ENCODE assay signal across 8 cellular contexts in genomic region chr17:75250009-75250471, GRCh38. TPM values are rescaled to one million over a fixed set of nuclear protein-coding genes. Genes with fewer than 3 reads are reported as not detected.
A peak's percentile ranks its signal among the peaks of the same experiment; 100 is the strongest.
DNase-seq lines count a peak whose midpoint lies in the region; ATAC-seq lines count a peak whose summit lies in the region.

No MANE protein-coding gene starts in this region.

- no peak overlapping the region for H3K27ac ChIP-seq in SJCRH30

- H3K27me3 ChIP-seq in SJCRH30, result no peaks in the 10 kb centered on the region

- H3K4me3 ChIP-seq in SJCRH30, result no peak overlapping the region

- H3K4me1 ChIP-seq in SJCRH30, result peaks cover 13% of the 10 kb centered on the region

- H3K4me1 Mint-ChIP-seq in IgD-negative memory B cell, result peaks cover 33 to 46% (median 42%) of the 10 kb centered on the region in 3 donors
- H3K4me1 Mint-ChIP-seq in activated T-cell treated with anti-CD3 and anti-CD28 coated beads, Interleukin-2, amount 50 U/mL, for 72 hours (ENCODE audit: low read depth), result peaks cover 63% of the 10 kb centered on the region

- ATAC-seq in GM21381 (IDR thresholded peaks at IDR 0.05; ENCODE audit: unreplicated experiment), result peak; percentile 86
- peak; percentile 98 to 99 for ATAC-seq in activated T-cell treated with anti-CD3 and anti-CD28 coated beads, Interleukin-2, amount 50 U/mL, for 72 hours (replicated peaks in 1 of 2)

- H3K4me3 Mint-ChIP-seq in IgD-negative memory B cell, result peak overlapping the region; percentile 31 to 90 (median 78)
- peak overlapping the region; percentile 79 to 80 for H3K4me3 Mint-ChIP-seq in activated T-cell treated with anti-CD3 and anti-CD28 coated beads, Interleukin-2, amount 50 U/mL, for 72 hours

- H3K27me3 Mint-ChIP-seq in IgD-negative memory B cell, result no peaks in the 10 kb centered on the region
- no peaks in the 10 kb centered on the region for H3K27me3 Mint-ChIP-seq in activated T-cell treated with anti-CD3 and anti-CD28 coated beads, Interleukin-2, amount 50 U/mL, for 72 hours (ENCODE audit: low read depth)

- intact Hi-C loops in head of caudate nucleus (cut with DNase I), result no loop called here

- peak overlapping the region; percentile 85 to 92 (median 88) for H3K27ac Mint-ChIP-seq in IgD-negative memory B cell
- H3K27ac Mint-ChIP-seq in activated T-cell treated with anti-CD3 and anti-CD28 coated beads, Interleukin-2, amount 50 U/mL, for 72 hours, result peak overlapping the region; percentile 93

- H3K36me3 ChIP-seq in SJCRH30, result peaks cover 9% of the 10 kb centered on the region; the same call in 1 of the 2 replicates

- H3K9me3 ChIP-seq in SJCRH30 (replicated peaks), result no peaks in the 10 kb centered on the region

- H3K9me3 Mint-ChIP-seq in IgD-negative memory B cell, result no peaks in the 10 kb centered on the region
- no peaks in the 10 kb centered on the region for H3K9me3 Mint-ChIP-seq in activated T-cell treated with anti-CD3 and anti-CD28 coated beads, Interleukin-2, amount 50 U/mL, for 72 hours

- no peaks in the 10 kb centered on the region for H3K36me3 Mint-ChIP-seq in IgD-negative memory B cell
- H3K36me3 Mint-ChIP-seq in activated T-cell treated with anti-CD3 and anti-CD28 coated beads, Interleukin-2, amount 50 U/mL, for 72 hours (ENCODE audit: insufficient read depth in 2 of 2), result peaks cover 0 to 10% of the 10 kb centered on the region in 2 donors

- DNase-seq in CD1c-positive myeloid dendritic cell (ENCODE audit: extremely low spot score) (peak; percentile 78), head of caudate nucleus (peak in 41 of 42 donors; percentile 38 to 92 (median 72)), SJCRH30 (no peak), NCI-H128 (lab: John Stamatoyannopoulos, UW; ENCODE audit: unreplicated experiment) (no peak)
- peak; percentile 76 to 84 for DNase-seq in activated T-cell treated with anti-CD3 and anti-CD28 coated beads, Interleukin-2, amount 50 U/mL, for 72 hours
- peak; percentile 60 to 63 (median 62) for DNase-seq in stimulated activated CD4-positive, alpha-beta T cell treated with anti-CD3 and anti-CD28 coated beads, TNF-alpha, amount 100 ng/mL, for 1 hour (ENCODE audit: low read depth in 3 of 3, low spot score in 1 of 3)

RNA-seq across cellular contexts. Expression of gene GGA3, which starts 11.4 kb away (rescaled TPM):
- polyA plus RNA-seq in IgD-negative memory B cell, result 27.8 TPM
- 10 to 100 TPM; 77.1 to 80.9 TPM for total RNA-seq in activated T-cell treated with anti-CD3 and anti-CD28 coated beads, Interleukin-2, amount 50 U/mL, for 72 hours
- 21.8 and 26.6 TPM in 2 replicates for total RNA-seq in SJCRH30 (2014; rRNA removed; shearing (Covaris generic))

RNA-seq across cellular contexts. Expression of gene MRPS7, which starts 11.6 kb away (rescaled TPM):
- polyA plus RNA-seq in IgD-negative memory B cell, result 101 TPM
- total RNA-seq in activated T-cell treated with anti-CD3 and anti-CD28 coated beads, Interleukin-2, amount 50 U/mL, for 72 hours, result 10 to 100 TPM; 42.8 to 43.0 TPM
- total RNA-seq in SJCRH30 (2014; rRNA removed; shearing (Covaris generic)), result 123 and 142 TPM in 2 replicates

RNA-seq across cellular contexts. Expression of gene MIF4GD, which starts 21.0 kb away (rescaled TPM):
- polyA plus RNA-seq in IgD-negative memory B cell, result 103 TPM
- 10 to 100 TPM; 63.1 to 67.9 TPM for total RNA-seq in activated T-cell treated with anti-CD3 and anti-CD28 coated beads, Interleukin-2, amount 50 U/mL, for 72 hours
- 4.4 and 5.2 TPM in 2 replicates for total RNA-seq in SJCRH30 (2014; rRNA removed; shearing (Covaris generic))

RNA-seq across cellular contexts. Expression of gene SLC25A19, which starts 39.2 kb away (rescaled TPM):
- polyA plus RNA-seq in IgD-negative memory B cell, result 22.0 TPM
- 10 to 100 TPM; 39.9 to 59.3 TPM for total RNA-seq in activated T-cell treated with anti-CD3 and anti-CD28 coated beads, Interleukin-2, amount 50 U/mL, for 72 hours
- 16.2 and 18.7 TPM in 2 replicates for total RNA-seq in SJCRH30 (2014; rRNA removed; shearing (Covaris generic))

RNA-seq across cellular contexts. Expression of gene NUP85, which starts 44.6 kb away (rescaled TPM):
- polyA plus RNA-seq in IgD-negative memory B cell, result 32.3 TPM
- 100 to 1,000 TPM in 1 of 2 donors, 10 to 100 TPM in 1; 88.3 to 114 TPM for total RNA-seq in activated T-cell treated with anti-CD3 and anti-CD28 coated beads, Interleukin-2, amount 50 U/mL, for 72 hours
- 95.4 and 103 TPM in 2 replicates for total RNA-seq in SJCRH30 (2014; rRNA removed; shearing (Covaris generic))

Comparison
In these comparisons a context has a peak if more than half of its experiments do, and no peak if none do; other contexts are left out.
1. DNase-seq: peak in CD1c-positive myeloid dendritic cell (single experiment), activated T-cell treated with anti-CD3 and anti-CD28 coated beads, Interleukin-2, amount 50 U/mL, for 72 hours (2 of 2), head of caudate nucleus (41 of 42) and stimulated activated CD4-positive, alpha-beta T cell treated with anti-CD3 and anti-CD28 coated beads, TNF-alpha, amount 100 ng/mL, for 1 hour (3 of 3); none in SJCRH30 (0 of 2) and NCI-H128 (single experiment).
2. RNA of gene MIF4GD, which starts 21.0 kb away (total RNA-seq): 63.1 to 67.9 TPM in activated T-cell treated with anti-CD3 and anti-CD28 coated beads, Interleukin-2, amount 50 U/mL, for 72 hours; 4.4 to 5.2 TPM in SJCRH30; every median in the first group is over 10 times any median in the second.